In genomic region chr12:7555752-7556151, GRCh38 we compare ENCODE assay signal across 11 cellular contexts. TPM values are rescaled to one million over a fixed set of nuclear protein-coding genes. Genes with fewer than 3 reads are reported as not detected.
DNase-seq lines count a peak whose midpoint lies in the region; ATAC-seq and TF ChIP-seq lines count a peak whose summit lies in the region.
"Had no signal": no experiment of that assay in that cellular context is flagged by ENCODE, and none has a peak within 500 bp of the region (broad histone marks: within the 10 kb centered on the region; RNA-seq: fewer than 3 reads in every experiment).

No MANE protein-coding gene starts in this region.

- POLR2A ChIA-PET in MCF 10A (lab: Yijun Ruan, JAX): no interaction called here

- H3K27ac Mint-ChIP-seq in MCF 10A (ENCODE audit: low read depth, unreplicated experiment): peak overlapping the region; percentile 33
- H3K27ac Mint-ChIP-seq in activated naive CD4-positive, alpha-beta T cell treated with anti-CD3 and anti-CD28 coated beads, Interleukin-2, amount 10 ng/mL, durations not matched to agents 7 days and 5 days: no peak overlapping the region

- peaks cover 12% of the 10 kb centered on the region for H3K9me3 Mint-ChIP-seq in MCF 10A (ENCODE audit: unreplicated experiment)
- H3K9me3 Mint-ChIP-seq in activated naive CD4-positive, alpha-beta T cell treated with anti-CD3 and anti-CD28 coated beads, Interleukin-2, amount 10 ng/mL, durations not matched to agents 7 days and 5 days: peaks cover 1% of the 10 kb centered on the region

- ATAC-seq in HG02588 (IDR thresholded peaks at IDR 0.05; ENCODE audit: unreplicated experiment): no peak
- ATAC-seq: A549 had no signal

- TF ChIP-seq POLR2A in breast epithelium (IDR thresholded peaks at IDR 0.05) (no peak), tibial nerve (IDR thresholded peaks at IDR 0.05) (no peak)

- no peak for TF ChIP-seq CTCF in MCF 10A (IDR thresholded peaks at IDR 0.05; ENCODE audit: unreplicated experiment)
- TF ChIP-seq CTCF in breast epithelium (IDR thresholded peaks at IDR 0.05): no peak
- no peak for TF ChIP-seq CTCF in tibial nerve (IDR thresholded peaks at IDR 0.05)

- no peaks in the 10 kb centered on the region for H3K4me1 ChIP-seq in breast epithelium
- no peaks in the 10 kb centered on the region for H3K4me1 ChIP-seq in tibial nerve
- H3K4me1 ChIP-seq: A549, esophagus squamous epithelium had no signal

- CTCF ChIA-PET in MCF 10A (lab: Yijun Ruan, JAX): interaction anchor here (0.6 to 0.7 kb wide), 2 partner anchors 29 to 287 kb away, joined by 3 to 4 read pairs; no protein-coding TSS in a partner anchor
- CTCF ChIA-PET in activated naive CD4-positive, alpha-beta T cell treated with anti-CD3 and anti-CD28 coated beads, Interleukin-2, amount 10 ng/mL, durations not matched to agents 7 days and 5 days (lab: Charles Lee): no interaction called here

- no peak overlapping the region for H3K4me3 Mint-ChIP-seq in MCF 10A (ENCODE audit: unreplicated experiment)
- no peak overlapping the region for H3K4me3 Mint-ChIP-seq in activated naive CD4-positive, alpha-beta T cell treated with anti-CD3 and anti-CD28 coated beads, Interleukin-2, amount 10 ng/mL, durations not matched to agents 7 days and 5 days

- H3K27ac ChIP-seq in breast epithelium (no peak overlapping the region), tibial nerve (peak overlapping the region in 3 of 4 donors; percentile 53 to 75 (median 60))
- H3K27ac ChIP-seq: A549 had no signal

- DNase-seq in MCF 10A (ENCODE audit: unreplicated experiment) (peak; percentile 67), breast epithelium (ENCODE audit: low spot score in 2 of 2) (no peak), amniotic stem cell (lab: John Stamatoyannopoulos, UW) (peak; percentile 5), iPS DF 4.7 (ENCODE audit: extremely low read depth, low spot score) (peak; percentile 7), tibial nerve (ENCODE audit: low spot score in 2 of 2) (no peak), SHP77 treated with DMSO at 0.1 percent for 48 hours (lab: John Stamatoyannopoulos, UW) (no peak)
- DNase-seq in activated naive CD4-positive, alpha-beta T cell treated with anti-CD3 and anti-CD28 coated beads, Interleukin-2, amount 10 ng/mL, durations not matched to agents 7 days and 5 days: no peak
- DNase-seq: esophagus squamous epithelium; NK-92 treated with Interleukin-12 subunit alpha and Interleukin-12 subunit beta, amount 100 ng/mL, for 24 hours had no signal

- H3K4me3 ChIP-seq in breast epithelium (no peak overlapping the region), tibial nerve (no peak overlapping the region)
- H3K4me3 ChIP-seq: A549, esophagus squamous epithelium had no signal

- intact Hi-C loops in MCF 10A (cut with micrococcal nuclease): no loop called here
- intact Hi-C loops in breast epithelium (cut with DNase I; ENCODE audit: low total_unique reads): no loop called here

- peaks cover 7% of the 10 kb centered on the region for H3K4me1 Mint-ChIP-seq in MCF 10A (ENCODE audit: insufficient read depth, unreplicated experiment)
- no peaks in the 10 kb centered on the region for H3K4me1 Mint-ChIP-seq in activated naive CD4-positive, alpha-beta T cell treated with anti-CD3 and anti-CD28 coated beads, Interleukin-2, amount 10 ng/mL, durations not matched to agents 7 days and 5 days

- peaks cover 11% of the 10 kb centered on the region for H3K27me3 Mint-ChIP-seq in MCF 10A (ENCODE audit: insufficient read depth, unreplicated experiment)
- H3K27me3 Mint-ChIP-seq in activated naive CD4-positive, alpha-beta T cell treated with anti-CD3 and anti-CD28 coated beads, Interleukin-2, amount 10 ng/mL, durations not matched to agents 7 days and 5 days: peaks cover 4% of the 10 kb centered on the region

- peak; percentile 73 to 74 for TF ChIP-seq EP300 in tibial nerve (IDR thresholded peaks at IDR 0.05)

- H3K36me3 Mint-ChIP-seq in MCF 10A (ENCODE audit: insufficient read depth, unreplicated experiment): peaks cover 7% of the 10 kb centered on the region
- no peaks in the 10 kb centered on the region for H3K36me3 Mint-ChIP-seq in activated naive CD4-positive, alpha-beta T cell treated with anti-CD3 and anti-CD28 coated beads, Interleukin-2, amount 10 ng/mL, durations not matched to agents 7 days and 5 days

- WGBS in tibial nerve, 2 donors: 22 to 26% methylated on average over 3 of the region's 3 CpGs

- H3K27me3 ChIP-seq in breast epithelium (peaks cover 0 to 3% of the 10 kb centered on the region in 2 donors), tibial nerve (no peaks in the 10 kb centered on the region)
- H3K27me3 ChIP-seq: esophagus squamous epithelium had no signal

- no TSS peak for BruUV-seq in MCF 10A (replicated peaks; lab: Mats Ljungman, UMichigan)

- H3K9me3 ChIP-seq in breast epithelium (no peaks in the 10 kb centered on the region), tibial nerve (peaks cover 0 to 2% (median 0%) of the 10 kb centered on the region in 4 donors)
- H3K9me3 ChIP-seq: A549, esophagus squamous epithelium had no signal

- H3K36me3 ChIP-seq in breast epithelium: no peaks in the 10 kb centered on the region
- no peaks in the 10 kb centered on the region for H3K36me3 ChIP-seq in tibial nerve
- H3K36me3 ChIP-seq: esophagus squamous epithelium had no signal

RNA-seq across cellular contexts. Expression of gene CD163, which starts 52.2 kb away (rescaled TPM):
- total RNA-seq in MCF 10A (2022) (not detected in 2 replicates), breast epithelium (100 to 1,000 TPM in 2 of 3 donors, 10 to 100 TPM in 1; 98.6 to 848 (median 125) TPM), tibial nerve (100 to 1,000 TPM; 192 to 455 (median 278) TPM)

Comparison
In these comparisons a context has a peak if more than half of its experiments do, and no peak if none do; other contexts are left out.
1. DNase-seq: peak in MCF 10A (single experiment), amniotic stem cell (single experiment) and iPS DF 4.7 (single experiment); none in breast epithelium (0 of 2), tibial nerve (0 of 2), SHP77 treated with DMSO at 0.1 percent for 48 hours (single experiment) and activated naive CD4-positive, alpha-beta T cell treated with anti-CD3 and anti-CD28 coated beads, Interleukin-2, amount 10 ng/mL, durations not matched to agents 7 days and 5 days (single experiment).
2. RNA of gene CD163, which starts 52.2 kb away (total RNA-seq): 192 to 455 TPM in tibial nerve and 98.6 to 848 TPM in breast epithelium; not detected in MCF 10A; every median in the first group is over 10 times any median in the second.
3. H3K27ac ChIP-seq: peak in tibial nerve (3 of 4); none in breast epithelium (0 of 2).